ENCODE assay signal across 8 cellular contexts in genomic region chr12:27332407-27333310, GRCh38. TPM values are rescaled to one million over a fixed set of nuclear protein-coding genes. Genes with fewer than 3 reads are reported as not detected.
A peak's percentile ranks its signal among the peaks of the same experiment; 100 is the strongest.
DNase-seq lines count a peak whose midpoint lies in the region; ATAC-seq and TF ChIP-seq lines count a peak whose summit lies in the region.

Gene BMAL2, plus strand, starts transcription at chr12:27332836. Its CDS starts 237 bp downstream, at chr12:27333073.

- peaks cover 4% of the 10 kb centered on the region for H3K36me3 Mint-ChIP-seq in activated naive CD4-positive, alpha-beta T cell treated with anti-CD3 and anti-CD28 coated beads for 36 hours (ENCODE audit: low read depth)

- H3K27me3 ChIP-seq in Panc1 (ENCODE audit: control insufficient read depth, insufficient read depth, low read length): no peaks in the 10 kb centered on the region
- peaks cover 63% of the 10 kb centered on the region for H3K27me3 ChIP-seq in cardiac muscle cell
- no peaks in the 10 kb centered on the region for H3K27me3 ChIP-seq in prostate gland (replicated peaks; ENCODE audit: insufficient read depth)

- peaks cover 30% of the 10 kb centered on the region for H3K27me3 Mint-ChIP-seq in activated naive CD4-positive, alpha-beta T cell treated with anti-CD3 and anti-CD28 coated beads for 36 hours (ENCODE audit: low read depth)

- peak within 1 kb of the TSS; percentile 74 for H3K27ac Mint-ChIP-seq in activated naive CD4-positive, alpha-beta T cell treated with anti-CD3 and anti-CD28 coated beads for 36 hours

- ATAC-seq in GM19397 (IDR thresholded peaks at IDR 0.05; ENCODE audit: unreplicated experiment): peak; percentile 49
- peak; percentile 42 for ATAC-seq in HG03521 (IDR thresholded peaks at IDR 0.05; ENCODE audit: unreplicated experiment)
- ATAC-seq in Panc1: peak; percentile 83

- no TSS peak for BruUV-seq in Panc1 (replicated peaks; lab: Mats Ljungman, UMichigan)

- H3K36me3 ChIP-seq in Panc1 (ENCODE audit: control insufficient read depth, insufficient read depth, low read length) (no peaks in the 10 kb centered on the region), cardiac muscle cell (no peaks in the 10 kb centered on the region), prostate gland (no peaks in the 10 kb centered on the region)

- H3K4me3 ChIP-seq in Panc1 (ENCODE audit: low read depth in 2 of 2, low read length in 2 of 2) (peak within 1 kb of the TSS; percentile 66 to 81), cardiac muscle cell (peak within 1 kb of the TSS; percentile 64), prostate gland (peak within 1 kb of the TSS; percentile 46 to 51)

- POLR2A ChIA-PET in Panc1 (lab: Charles Lee): interaction anchor here (0.5 to 1.0 kb wide), 3 partner anchors 38 to 221 kb away, joined by 5 to 13 read pairs (median 6); no protein-coding TSS in a partner anchor

- H3K4me3 Mint-ChIP-seq in activated naive CD4-positive, alpha-beta T cell treated with anti-CD3 and anti-CD28 coated beads for 36 hours: peak within 1 kb of the TSS; percentile 90

- TF ChIP-seq POLR2A in prostate gland (IDR thresholded peaks at IDR 0.05): peak; percentile 29

- CTCF ChIA-PET in Panc1 (lab: Charles Lee): interaction anchor here (0.8 kb wide), 1 partner anchor 27 kb away, joined by 3 read pairs; no protein-coding TSS in a partner anchor
- CTCF ChIA-PET in activated naive CD4-positive, alpha-beta T cell treated with anti-CD3 and anti-CD28 coated beads for 36 hours (lab: Charles Lee): interaction anchor here (1.4 kb wide), 1 partner anchor 26 kb away, joined by 6 read pairs; no protein-coding TSS in a partner anchor

- H3K9me3 ChIP-seq in Panc1 (ENCODE audit: control insufficient read depth, insufficient read depth, low read depth, low read length): no peaks in the 10 kb centered on the region
- no peaks in the 10 kb centered on the region for H3K9me3 ChIP-seq in cardiac muscle cell (ENCODE audit: low read depth)
- no peaks in the 10 kb centered on the region for H3K9me3 ChIP-seq in prostate gland

- peaks cover 34% of the 10 kb centered on the region for H3K4me1 Mint-ChIP-seq in activated naive CD4-positive, alpha-beta T cell treated with anti-CD3 and anti-CD28 coated beads for 36 hours (ENCODE audit: low read depth)

- 2% methylated on average over 48 of the region's 92 CpGs for WGBS in prostate gland

- intact Hi-C loops in Panc1 (cut with micrococcal nuclease; ENCODE audit: unreplicated experiment): loop anchor here (10.0 kb wide), 2 partner anchors 52 to 372 kb away; no protein-coding TSS in a partner anchor
- intact Hi-C loops in activated naive CD4-positive, alpha-beta T cell treated with anti-CD3 and anti-CD28 coated beads for 36 hours (cut with micrococcal nuclease): loop anchor here (2.0 to 5.0 kb wide), 3 partner anchors 370 to 920 kb away; partner anchors contain the start of gene MRPS35
- intact Hi-C loops in prostate gland (cut with DNase I): no loop called here

- no peak for TF ChIP-seq CTCF in Panc1 (IDR thresholded peaks at IDR 0.05)
- no peak for TF ChIP-seq CTCF in cardiac muscle cell (IDR thresholded peaks at IDR 0.05; ENCODE audit: low read depth, low read length)
- TF ChIP-seq CTCF in prostate gland (IDR thresholded peaks at IDR 0.05): peak in 1 of 4 experiments; percentile 7

- H3K9me3 Mint-ChIP-seq in activated naive CD4-positive, alpha-beta T cell treated with anti-CD3 and anti-CD28 coated beads for 36 hours: no peaks in the 10 kb centered on the region

- peak within 1 kb of the TSS; percentile 77 for H3K27ac ChIP-seq in Panc1 (ENCODE audit: low read length)
- H3K27ac ChIP-seq in cardiac muscle cell: no peak within 1 kb of the TSS
- H3K27ac ChIP-seq in prostate gland: no peak within 1 kb of the TSS

- H3K4me1 ChIP-seq in Panc1 (ENCODE audit: control insufficient read depth, insufficient read depth, low read length) (peaks cover 39% of the 10 kb centered on the region), cardiac muscle cell (ENCODE audit: low read depth) (no peaks in the 10 kb centered on the region), prostate gland (replicated peaks) (no peaks in the 10 kb centered on the region)

- peak; percentile 73 for DNase-seq in COLO668 (lab: John Stamatoyannopoulos, UW; ENCODE audit: unreplicated experiment)
- no peak for DNase-seq in Panc1 (ENCODE audit: low read depth, low spot score)
- peak; percentile 44 for DNase-seq in activated naive CD4-positive, alpha-beta T cell treated with anti-CD3 and anti-CD28 coated beads for 36 hours
- peak; percentile 57 to 71 for DNase-seq in cardiac muscle cell (ENCODE audit: low read depth in 1 of 2, low spot score in 1 of 2)
- no peak for DNase-seq in prostate gland (ENCODE audit: low spot score)
- DNase-seq in mucosa of gallbladder (ENCODE audit: low spot score): no peak

- in situ Hi-C loops in Panc1 (cut with HindIII; ENCODE audit: low pct_unique_long_range_greater_than_20kb, low sequenced_read_pairs): no loop called here

RNA-seq across cellular contexts. Expression of gene BMAL2, which starts in this region (rescaled TPM):
- total RNA-seq in Panc1 (2021; ENCODE audit: unreplicated experiment) (43.9 TPM), cardiac muscle cell (0.98 and 1.2 TPM in 2 replicates), prostate gland (1 to 10 TPM; 2.0 to 2.5 TPM), mucosa of gallbladder (8.2 TPM)
- polyA plus RNA-seq in Panc1 (2012; ENCODE audit: insufficient read length): 13.5 TPM
- total RNA-seq in activated naive CD4-positive, alpha-beta T cell treated with anti-CD3 and anti-CD28 coated beads for 36 hours: 1 to 10 TPM; 7.9 to 9.2 TPM
- polyA plus RNA-seq in cardiac muscle cell: 0.72 and 1.4 TPM in 2 replicates

Comparison
In these comparisons a context has a peak if more than half of its experiments do, and no peak if none do; other contexts are left out.
1. DNase-seq: peak in COLO668 (single experiment), activated naive CD4-positive, alpha-beta T cell treated with anti-CD3 and anti-CD28 coated beads for 36 hours (single experiment) and cardiac muscle cell (2 of 2); none in Panc1 (single experiment), prostate gland (single experiment) and mucosa of gallbladder (single experiment).
2. Peak in every context shown above with its lines, with median percentiles within 50 percentile points of each other: ATAC-seq and H3K4me3 ChIP-seq.